Comparison of ENCODE assay signal across 20 cellular contexts in genomic region chr11:100927579-100927978, GRCh38.
DNase-seq lines count a peak whose midpoint lies in the region; ATAC-seq and TF ChIP-seq lines count a peak whose summit lies in the region.
"Had no signal": no experiment of that assay in that cellular context is flagged by ENCODE, and none has a peak within 500 bp of the region (broad histone marks: within the 10 kb centered on the region; RNA-seq: fewer than 3 reads in every experiment).

No MANE protein-coding gene starts in this region.

- H3K36me3 Mint-ChIP-seq in activated CD8-positive, alpha-beta T cell treated with anti-CD3 and anti-CD28 coated beads for 36 hours (ENCODE audit: low read depth): no peaks in the 10 kb centered on the region

- POLR2A ChIA-PET in HEK293 (lab: Yijun Ruan, JAX): no interaction called here
- POLR2A ChIA-PET in activated CD8-positive, alpha-beta T cell treated with anti-CD3 and anti-CD28 coated beads for 36 hours (lab: Charles Lee): no interaction called here

- H3K9me3 ChIP-seq in HEK293 (ENCODE audit: control insufficient read depth, insufficient read depth, low read depth, low read length): no peaks in the 10 kb centered on the region
- H3K9me3 ChIP-seq: A549, MG63, SK-N-SH had no signal

- ATAC-seq in activated CD8-positive, alpha-beta T cell treated with anti-CD3 and anti-CD28 coated beads for 36 hours: no peak
- ATAC-seq: A549, HepG2 had no signal

- CTCF ChIA-PET in HEK293 (lab: Yijun Ruan, JAX): interaction anchor here (0.7 to 4.2 kb wide), 5 partner anchors 189 to 599 kb away, joined by 3 to 36 read pairs (median 4); no protein-coding TSS in a partner anchor
- CTCF ChIA-PET in activated CD8-positive, alpha-beta T cell treated with anti-CD3 and anti-CD28 coated beads for 36 hours (lab: Charles Lee): interaction anchor here (1.8 kb wide), 1 partner anchor 351 kb away, joined by 5 read pairs; no protein-coding TSS in a partner anchor

- H3K27ac Mint-ChIP-seq in activated CD8-positive, alpha-beta T cell treated with anti-CD3 and anti-CD28 coated beads for 36 hours: no peak overlapping the region

- no peak overlapping the region for H3K4me3 ChIP-seq in HEK293 (ENCODE audit: low read depth, low read length)
- H3K4me3 ChIP-seq: A549, MG63 had no signal

- peak; percentile 12 for DNase-seq in A172 (ENCODE audit: low spot score)
- peak; percentile 39 for DNase-seq in SK-MEL-5 (ENCODE audit: low read depth, low spot score)
- peak; percentile 6 for DNase-seq in midbrain (lab: John Stamatoyannopoulos, UW)
- DNase-seq in activated CD8-positive, alpha-beta T cell treated with anti-CD3 and anti-CD28 coated beads for 36 hours: no peak
- no peak for DNase-seq in UCSD-AML1 (lab: John Stamatoyannopoulos, UW; ENCODE audit: unreplicated experiment)
- DNase-seq in DMS153 (lab: John Stamatoyannopoulos, UW): no peak
- no peak for DNase-seq in NCI-H2029 (lab: John Stamatoyannopoulos, UW)
- DNase-seq: C1 segment of cervical spinal cord, DMS 273 treated with DMSO at 0.1 percent for 48 hours, GOT3, MG63, NCI-H1105, NCI-H187, NCI-H2171 treated with DMSO at 0.1 percent for 48 hours, NCI-H446 treated with DMSO at 0.1 percent for 48 hours, SK-N-SH had no signal

- H3K4me3 Mint-ChIP-seq in activated CD8-positive, alpha-beta T cell treated with anti-CD3 and anti-CD28 coated beads for 36 hours: no peak overlapping the region

- H3K27me3 Mint-ChIP-seq in activated CD8-positive, alpha-beta T cell treated with anti-CD3 and anti-CD28 coated beads for 36 hours: no peaks in the 10 kb centered on the region

- in situ Hi-C loops in SK-MEL-5 (cut with HindIII; ENCODE audit: low pct_unique_long_range_greater_than_20kb, low sequenced_read_pairs): no loop called here

- no peaks in the 10 kb centered on the region for H3K9me3 Mint-ChIP-seq in activated CD8-positive, alpha-beta T cell treated with anti-CD3 and anti-CD28 coated beads for 36 hours

- intact Hi-C loops in activated CD8-positive, alpha-beta T cell treated with anti-CD3 and anti-CD28 coated beads for 36 hours (cut with micrococcal nuclease): loop anchor here (10.0 kb wide), 2 partner anchors 243 to 353 kb away; partner anchors contain the start of gene ARHGAP42

- no peak for TF ChIP-seq CTCF in HEK293 (tag by site-specific recombination; IDR thresholded peaks at IDR 0.05)
- TF ChIP-seq CTCF in activated CD8-positive, alpha-beta T cell treated with anti-CD3 and anti-CD28 coated beads for 36 hours (IDR thresholded peaks at IDR 0.05): no peak

- H3K27ac ChIP-seq in HEK293 (ENCODE audit: extremely low read depth, low read depth, low read length): no peak overlapping the region
- H3K27ac ChIP-seq: A549, KMS-11 had no signal

- no peaks in the 10 kb centered on the region; the same call in 1 of the 2 replicates for H3K4me1 ChIP-seq in HEK293 (ENCODE audit: control insufficient read depth, insufficient read depth, low read length)

- peaks cover 2% of the 10 kb centered on the region for H3K4me1 Mint-ChIP-seq in activated CD8-positive, alpha-beta T cell treated with anti-CD3 and anti-CD28 coated beads for 36 hours (ENCODE audit: low read depth)

- H3K36me3 ChIP-seq in HEK293 (ENCODE audit: control insufficient read depth in 2 of 2, insufficient read depth in 1 of 2, low read length in 2 of 2): no peaks in the 10 kb centered on the region
- H3K36me3 ChIP-seq: MG63 had no signal

TF ChIP-seq in HEK293, 187 proteins besides CTCF, POLR2A, EP300 and RAD21:
- 0 out of 2 replicates have a peak, but pooled peaks have one; percentile 6 for TF ChIP-seq FEZF1 (tag by site-specific recombination; IDR thresholded peaks at IDR 0.05)
- TF ChIP-seq ZNF132 (tag by site-specific recombination; IDR thresholded peaks at IDR 0.05; ENCODE audit: borderline replicate concordance): no peak
- no peak for TF ChIP-seq ZNF280C (tag by site-specific recombination; IDR thresholded peaks at IDR 0.05)
- TF ChIP-seq OSR2 (tag by site-specific recombination; IDR thresholded peaks at IDR 0.05): no peak

Comparison
In these comparisons a context has a peak if more than half of its experiments do, and no peak if none do; other contexts are left out.
1. DNase-seq: peak in A172 (single experiment), SK-MEL-5 (single experiment) and midbrain (single experiment); none in activated CD8-positive, alpha-beta T cell treated with anti-CD3 and anti-CD28 coated beads for 36 hours (single experiment), UCSD-AML1 (single experiment), DMS153 (single experiment) and NCI-H2029 (single experiment).